Comparison of ENCODE assay signal across 22 cellular contexts in the genomic region with DNA sequence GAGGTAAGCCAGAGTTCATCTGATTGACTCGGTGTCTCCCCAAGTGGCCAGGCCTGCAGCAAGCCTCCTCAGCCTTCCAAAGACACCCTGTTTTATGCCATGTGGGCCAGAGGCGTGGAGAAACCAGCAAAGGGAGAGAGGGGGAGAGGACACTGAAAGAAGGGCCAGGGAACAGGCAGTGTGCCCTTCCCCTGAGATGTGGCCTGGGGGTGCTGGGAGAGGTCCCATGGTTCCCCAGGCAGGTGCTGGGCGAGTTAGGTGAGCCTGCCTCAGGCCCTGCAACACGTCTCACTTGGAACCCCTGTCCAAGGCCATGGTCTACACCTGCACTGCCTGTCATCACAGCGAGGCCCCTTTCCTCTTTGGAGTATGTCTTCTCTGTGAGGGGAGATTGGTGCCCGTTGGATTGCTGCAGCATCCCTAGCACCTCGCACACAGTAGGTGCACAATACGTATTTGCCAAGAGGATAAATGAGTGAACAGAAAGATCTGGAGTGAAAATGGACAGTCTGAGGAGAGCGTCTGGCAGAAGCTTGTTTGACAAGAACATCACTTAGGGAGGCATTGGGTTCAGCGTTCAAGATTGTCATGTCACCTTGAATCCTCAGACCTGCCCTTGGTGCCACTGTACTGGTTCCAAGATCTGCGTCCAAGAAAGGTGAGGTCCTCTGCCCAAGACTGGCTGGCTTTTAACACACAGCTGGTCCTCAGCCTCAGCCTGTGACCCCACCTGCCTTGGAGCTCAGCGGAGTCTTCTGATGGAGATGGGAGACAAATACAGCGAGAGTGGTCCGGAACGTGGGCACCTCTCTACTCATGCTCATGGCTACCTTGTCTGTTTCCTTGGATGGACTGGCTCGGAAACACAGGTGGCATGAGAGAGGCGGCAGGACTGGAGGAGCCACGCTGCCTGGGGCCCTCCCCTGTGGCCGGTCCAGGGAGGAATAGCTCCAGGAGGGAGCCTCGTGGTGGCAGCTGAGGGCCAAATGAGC.
"Had no signal": no experiment of that assay in that cellular context is flagged by ENCODE, and none has a peak within 500 bp of the region (broad histone marks: within the 10 kb centered on the region; RNA-seq: fewer than 3 reads in every experiment).

No MANE protein-coding gene starts in this region.

- H3K9me3 ChIP-seq: colonic mucosa, esophagus muscularis mucosa, gastroesophageal sphincter, neutrophil, ovary, right lobe of liver, testis, tibial nerve had no signal

- ATAC-seq: gastroesophageal sphincter; left cardiac atrium; left ventricle myocardium superior; naive thymus-derived CD4-positive, alpha-beta T cell; right lobe of liver; stimulated activated memory B cell treated with anti-CD40 and anti-IgM and Interleukin-4, amounts not matched to agents 10 μg/mL and 1 μg/mL and 100 μg/mL, for 72 hours; stimulated activated naive CD8-positive, alpha-beta T cell treated with anti-CD3 and anti-CD28 coated beads, Interleukin-15, amount 100 ng/mL, for 72 hours had no signal

- DNase-seq: caudate nucleus; colonic mucosa; effector CD8-positive, alpha-beta T cell; foreskin fibroblast; glutamatergic neuron; immature natural killer cell; left cardiac atrium; left ventricle myocardium superior; naive thymus-derived CD4-positive, alpha-beta T cell; nephron progenitor cell; ovary; right lobe of liver; stimulated activated CD4-positive, alpha-beta T cell treated with anti-CD3 and anti-CD28 coated beads, Interleukin-4, amount 100 ng/mL, for 1 hour; stimulated activated naive CD8-positive, alpha-beta T cell treated with anti-CD3 and anti-CD28 coated beads, Interleukin-15, amount 100 ng/mL, for 72 hours; testis had no signal

- H3K27ac Mint-ChIP-seq: immature natural killer cell; nephron progenitor cell; progenitor cell of endocrine pancreas; stimulated activated memory B cell treated with anti-CD40 and anti-IgM and Interleukin-4, amounts not matched to agents 10 μg/mL and 1 μg/mL and 100 μg/mL, for 72 hours; stimulated activated naive CD8-positive, alpha-beta T cell treated with anti-CD3 and anti-CD28 coated beads, Interleukin-15, amount 100 ng/mL, for 72 hours had no signal

- H3K36me3 Mint-ChIP-seq: immature natural killer cell; stimulated activated memory B cell treated with anti-CD40 and anti-IgM and Interleukin-4, amounts not matched to agents 10 μg/mL and 1 μg/mL and 100 μg/mL, for 72 hours had no signal

- H3K4me3 ChIP-seq: colonic mucosa, esophagus muscularis mucosa, gastroesophageal sphincter, lung, ovary, right lobe of liver, testis, tibial nerve had no signal

- H3K9me3 Mint-ChIP-seq: stimulated activated memory B cell treated with anti-CD40 and anti-IgM and Interleukin-4, amounts not matched to agents 10 μg/mL and 1 μg/mL and 100 μg/mL, for 72 hours; stimulated activated naive CD8-positive, alpha-beta T cell treated with anti-CD3 and anti-CD28 coated beads, Interleukin-15, amount 100 ng/mL, for 72 hours had no signal

- H3K27me3 ChIP-seq: ovary, testis had no signal

- H3K4me3 Mint-ChIP-seq: immature natural killer cell; nephron progenitor cell; stimulated activated memory B cell treated with anti-CD40 and anti-IgM and Interleukin-4, amounts not matched to agents 10 μg/mL and 1 μg/mL and 100 μg/mL, for 72 hours; stimulated activated naive CD8-positive, alpha-beta T cell treated with anti-CD3 and anti-CD28 coated beads, Interleukin-15, amount 100 ng/mL, for 72 hours had no signal

- H3K36me3 ChIP-seq: colonic mucosa, esophagus muscularis mucosa, gastroesophageal sphincter, neutrophil, ovary, right lobe of liver, tibial nerve had no signal

- H3K27ac ChIP-seq: colonic mucosa, esophagus muscularis mucosa, gastroesophageal sphincter, neutrophil, ovary, right lobe of liver, testis, tibial nerve had no signal
